20 cellular contexts compared by ENCODE assay signal in the genomic region with DNA sequence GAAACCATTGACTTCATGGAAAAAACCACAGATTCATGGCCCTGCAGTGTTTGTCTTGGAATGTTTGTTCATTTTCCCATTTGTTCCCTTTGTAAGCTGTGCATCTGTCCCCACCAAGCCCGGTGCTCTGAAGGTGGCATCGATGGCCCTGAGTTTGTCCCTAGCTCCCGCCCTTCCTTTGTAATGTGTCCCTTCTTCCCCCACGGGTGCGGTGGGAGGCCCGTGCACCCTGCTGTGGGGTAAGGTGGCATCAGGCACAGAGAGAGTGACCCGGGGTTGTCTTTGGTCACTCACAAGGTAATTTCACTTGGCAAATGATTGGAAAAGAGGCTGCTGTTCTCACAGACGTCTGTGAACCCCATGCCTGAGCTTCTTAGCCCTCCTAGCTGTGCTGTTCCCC.
"Had no signal": no experiment of that assay in that cellular context is flagged by ENCODE, and none has a peak within 500 bp of the region (broad histone marks: within the 10 kb centered on the region; RNA-seq: fewer than 3 reads in every experiment).

No MANE protein-coding gene starts in this region.

- H3K27me3 ChIP-seq: breast epithelium had no signal

- H3K4me1 Mint-ChIP-seq: activated CD4-positive, alpha-beta memory T cell treated with anti-CD3 and anti-CD28 coated beads, Interleukin-2, amount 10 ng/mL, durations not matched to agents 7 days and 5 days; activated CD4-positive, alpha-beta T cell treated with anti-CD3 and anti-CD28 coated beads for 36 hours; activated naive CD4-positive, alpha-beta T cell treated with anti-CD3 and anti-CD28 coated beads, Interleukin-2, amount 10 ng/mL, durations not matched to agents 7 days and 5 days; activated T-helper 17 cell treated with anti-CD3 and anti-CD28 coated beads, Interleukin-2, amount 50 U/mL, for 72 hours; T-helper 17 cell had no signal

- DNase-seq: activated CD4-positive, alpha-beta memory T cell treated with anti-CD3 and anti-CD28 coated beads, Interleukin-2, amount 10 ng/mL, durations not matched to agents 7 days and 5 days; activated CD4-positive, alpha-beta T cell treated with anti-CD3 and anti-CD28 coated beads for 36 hours; activated CD4-positive, alpha-beta T cell treated with anti-CD3 and anti-CD28 coated beads, Interleukin-2, amount 50 U/mL, for 1 hour; activated gamma-delta T cell; activated naive CD4-positive, alpha-beta T cell treated with anti-CD3 and anti-CD28 coated beads, Interleukin-2, amount 10 ng/mL, durations not matched to agents 7 days and 5 days; activated T-cell treated with anti-CD3 and anti-CD28 coated beads for 4 hours; activated T-cell treated with anti-CD3 and anti-CD28 coated beads, Interleukin-2, amount 50 U/mL, for 48 hours; aorta; NCI-H1092; NCI-H1417 treated with DMSO at 0.1 percent for 48 hours; NCI-H187; NCI-H2081; NCI-H446; PC-9; SHP77 treated with DMSO at 0.1 percent for 48 hours; T-helper 17 cell; T-helper 9 cell had no signal

- H3K4me1 ChIP-seq: breast epithelium had no signal

- H3K36me3 ChIP-seq: breast epithelium had no signal

- H3K4me3 Mint-ChIP-seq: activated CD4-positive, alpha-beta memory T cell treated with anti-CD3 and anti-CD28 coated beads, Interleukin-2, amount 10 ng/mL, durations not matched to agents 7 days and 5 days; activated CD4-positive, alpha-beta T cell treated with anti-CD3 and anti-CD28 coated beads for 36 hours; activated naive CD4-positive, alpha-beta T cell treated with anti-CD3 and anti-CD28 coated beads, Interleukin-2, amount 10 ng/mL, durations not matched to agents 7 days and 5 days; activated T-helper 17 cell treated with anti-CD3 and anti-CD28 coated beads, Interleukin-2, amount 50 U/mL, for 72 hours; T-helper 17 cell had no signal

- ATAC-seq: activated CD4-positive, alpha-beta T cell treated with anti-CD3 and anti-CD28 coated beads for 36 hours; activated T-helper 17 cell treated with anti-CD3 and anti-CD28 coated beads, Interleukin-2, amount 50 U/mL, for 72 hours; T-helper 17 cell had no signal

- H3K4me3 ChIP-seq: breast epithelium, PC-9 had no signal

- H3K27ac Mint-ChIP-seq: activated CD4-positive, alpha-beta memory T cell treated with anti-CD3 and anti-CD28 coated beads, Interleukin-2, amount 10 ng/mL, durations not matched to agents 7 days and 5 days; activated CD4-positive, alpha-beta T cell treated with anti-CD3 and anti-CD28 coated beads for 36 hours; activated naive CD4-positive, alpha-beta T cell treated with anti-CD3 and anti-CD28 coated beads, Interleukin-2, amount 10 ng/mL, durations not matched to agents 7 days and 5 days; activated T-helper 17 cell treated with anti-CD3 and anti-CD28 coated beads, Interleukin-2, amount 50 U/mL, for 72 hours; T-helper 17 cell had no signal

- H3K27me3 Mint-ChIP-seq: activated CD4-positive, alpha-beta T cell treated with anti-CD3 and anti-CD28 coated beads for 36 hours had no signal

- H3K9me3 Mint-ChIP-seq: activated CD4-positive, alpha-beta memory T cell treated with anti-CD3 and anti-CD28 coated beads, Interleukin-2, amount 10 ng/mL, durations not matched to agents 7 days and 5 days; activated naive CD4-positive, alpha-beta T cell treated with anti-CD3 and anti-CD28 coated beads, Interleukin-2, amount 10 ng/mL, durations not matched to agents 7 days and 5 days; activated T-helper 17 cell treated with anti-CD3 and anti-CD28 coated beads, Interleukin-2, amount 50 U/mL, for 72 hours had no signal

- H3K36me3 Mint-ChIP-seq: activated naive CD4-positive, alpha-beta T cell treated with anti-CD3 and anti-CD28 coated beads, Interleukin-2, amount 10 ng/mL, durations not matched to agents 7 days and 5 days had no signal

- H3K9me3 ChIP-seq: breast epithelium had no signal

- H3K27ac ChIP-seq: breast epithelium, KMS-11, PC-9 had no signal
